Comparison of ENCODE assay signal across 15 cellular contexts in the genomic region with DNA sequence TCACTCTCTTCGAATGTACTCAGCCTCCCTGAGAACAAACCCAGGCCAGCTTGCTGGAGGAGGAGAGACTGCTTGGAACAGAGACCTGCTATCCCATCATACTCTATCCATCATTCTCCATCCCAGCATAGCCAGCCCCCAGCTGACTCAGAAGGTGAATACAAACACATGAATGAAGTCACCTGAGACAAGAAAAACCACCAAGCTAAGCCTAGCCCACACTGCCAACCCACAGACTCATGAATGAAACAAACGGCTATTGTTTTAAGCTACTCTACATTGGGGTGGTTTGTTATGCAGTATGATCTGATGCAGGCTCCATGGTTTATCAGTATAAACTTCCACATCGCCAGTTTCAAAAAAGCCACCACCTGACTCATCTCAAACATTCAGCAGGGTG.
DNase-seq lines count a peak whose midpoint lies in the region; ATAC-seq lines count a peak whose summit lies in the region.
"Had no signal": no experiment of that assay in that cellular context is flagged by ENCODE, and none has a peak within 500 bp of the region (broad histone marks: within the 10 kb centered on the region; RNA-seq: fewer than 3 reads in every experiment).

No MANE protein-coding gene starts in this region.

- H3K36me3 Mint-ChIP-seq in activated CD8-positive, alpha-beta memory T cell treated with anti-CD3 and anti-CD28 coated beads, Interleukin-2, amount 10 ng/mL, durations not matched to agents 7 days and 5 days: no peaks in the 10 kb centered on the region
- H3K36me3 Mint-ChIP-seq: immature natural killer cell, mesothelial cell of epicardium had no signal

- no peaks in the 10 kb centered on the region for H3K9me3 Mint-ChIP-seq in activated CD8-positive, alpha-beta memory T cell treated with anti-CD3 and anti-CD28 coated beads, Interleukin-2, amount 10 ng/mL, durations not matched to agents 7 days and 5 days (ENCODE audit: low read depth)
- H3K9me3 Mint-ChIP-seq: immature natural killer cell, mesothelial cell of epicardium had no signal

- CTCF ChIA-PET in activated CD8-positive, alpha-beta memory T cell treated with anti-CD3 and anti-CD28 coated beads, Interleukin-2, amount 10 ng/mL, durations not matched to agents 7 days and 5 days (lab: Charles Lee): no interaction called here

- no peak for DNase-seq in activated CD8-positive, alpha-beta memory T cell treated with anti-CD3 and anti-CD28 coated beads, Interleukin-2, amount 10 ng/mL, durations not matched to agents 7 days and 5 days
- no peak for DNase-seq in activated CD8-positive, alpha-beta memory T cell treated with anti-CD3 and anti-CD28 coated beads, Interleukin-2, amount 50 U/mL, for 4 hours
- peak; percentile 70 for DNase-seq in H4 (ENCODE audit: low spot score)
- peak; percentile 98 for DNase-seq in SW480 (ENCODE audit: low spot score)
- peak; percentile 94 for DNase-seq in kidney glomerular epithelial cell (lab: John Stamatoyannopoulos, UW)
- DNase-seq in NCI-H2227 (lab: John Stamatoyannopoulos, UW; ENCODE audit: unreplicated experiment): no peak
- DNase-seq in NCI-H1694 (lab: John Stamatoyannopoulos, UW): no peak
- DNase-seq: COR-L47; immature natural killer cell; KG1; NCI-H146; NK-92 treated with Interleukin-12 subunit alpha and Interleukin-12 subunit beta, amount 100 ng/mL, for 24 hours; trophoblast cell had no signal

- peaks cover 36% of the 10 kb centered on the region for H3K27me3 Mint-ChIP-seq in activated CD8-positive, alpha-beta memory T cell treated with anti-CD3 and anti-CD28 coated beads, Interleukin-2, amount 10 ng/mL, durations not matched to agents 7 days and 5 days

- H3K27ac Mint-ChIP-seq in activated CD8-positive, alpha-beta memory T cell treated with anti-CD3 and anti-CD28 coated beads, Interleukin-2, amount 10 ng/mL, durations not matched to agents 7 days and 5 days: no peak overlapping the region
- H3K27ac Mint-ChIP-seq: immature natural killer cell, mesothelial cell of epicardium had no signal

- H3K4me1 Mint-ChIP-seq in activated CD8-positive, alpha-beta memory T cell treated with anti-CD3 and anti-CD28 coated beads, Interleukin-2, amount 10 ng/mL, durations not matched to agents 7 days and 5 days: no peaks in the 10 kb centered on the region
- H3K4me1 Mint-ChIP-seq: immature natural killer cell, mesothelial cell of epicardium had no signal

- ATAC-seq in activated CD8-positive, alpha-beta memory T cell treated with anti-CD3 and anti-CD28 coated beads, Interleukin-2, amount 10 ng/mL, durations not matched to agents 7 days and 5 days: peak; percentile 16
- ATAC-seq in GM19397 (IDR thresholded peaks at IDR 0.05; ENCODE audit: unreplicated experiment): no peak

- no peak overlapping the region for H3K4me3 Mint-ChIP-seq in activated CD8-positive, alpha-beta memory T cell treated with anti-CD3 and anti-CD28 coated beads, Interleukin-2, amount 10 ng/mL, durations not matched to agents 7 days and 5 days
- H3K4me3 Mint-ChIP-seq: immature natural killer cell, mesothelial cell of epicardium had no signal

Comparison
In these comparisons a context has a peak if more than half of its experiments do, and no peak if none do; other contexts are left out.
1. DNase-seq: peak in H4 (single experiment), SW480 (single experiment) and kidney glomerular epithelial cell (single experiment); none in activated CD8-positive, alpha-beta memory T cell treated with anti-CD3 and anti-CD28 coated beads, Interleukin-2, amount 10 ng/mL, durations not matched to agents 7 days and 5 days (single experiment), activated CD8-positive, alpha-beta memory T cell treated with anti-CD3 and anti-CD28 coated beads, Interleukin-2, amount 50 U/mL, for 4 hours (single experiment), NCI-H2227 (single experiment) and NCI-H1694 (single experiment).